ENCODE assay signal across 16 cellular contexts in genomic region chr10:23364378-23364777, GRCh38. TPM values are rescaled to one million over a fixed set of nuclear protein-coding genes. Genes with fewer than 3 reads are reported as not detected.
A peak's percentile ranks its signal among the peaks of the same experiment; 100 is the strongest.
DNase-seq lines count a peak whose midpoint lies in the region; ATAC-seq, FAIRE-seq and TF ChIP-seq lines count a peak whose summit lies in the region.
"Had no signal": no experiment of that assay in that cellular context is flagged by ENCODE, and none has a peak within 500 bp of the region (broad histone marks: within the 10 kb centered on the region; RNA-seq: fewer than 3 reads in every experiment).

No MANE protein-coding gene starts in this region.

- TF ChIP-seq CTCF in chondrocyte (IDR thresholded peaks at IDR 0.05), result no peak

- no peak overlapping the region for H3K4me3 ChIP-seq in effector memory CD4-positive, alpha-beta T cell (ENCODE audit: insufficient read depth, low read depth, low read length, poor library complexity, severe bottlenecking)
- H3K4me3 ChIP-seq: left ventricle myocardium inferior, SJSA1, upper lobe of left lung had no signal

- peak overlapping the region; percentile 63 for H3K27ac ChIP-seq in effector memory CD4-positive, alpha-beta T cell (ENCODE audit: insufficient read depth, low read length, poor library complexity, severe bottlenecking)
- H3K27ac ChIP-seq: C4-2B, left ventricle myocardium inferior, SJSA1, upper lobe of left lung had no signal

- no peaks in the 10 kb centered on the region for H3K9me3 ChIP-seq in effector memory CD4-positive, alpha-beta T cell (ENCODE audit: control insufficient read depth, low read length)
- H3K9me3 ChIP-seq: left ventricle myocardium inferior, SJSA1, upper lobe of left lung had no signal

- H3K36me3 Mint-ChIP-seq in T-cell (no peaks in the 10 kb centered on the region), chondrocyte (ENCODE audit: low read depth) (no peaks in the 10 kb centered on the region)
- H3K36me3 Mint-ChIP-seq: brain, IgD-negative memory B cell had no signal

- FAIRE-seq in GM19239 (lab: Jason Lieb, UNC), result peak; percentile 21

- POLR2A ChIA-PET in T-cell (lab: Charles Lee), result no interaction called here

- no peaks in the 10 kb centered on the region for H3K27me3 Mint-ChIP-seq in T-cell
- peaks cover 3% of the 10 kb centered on the region for H3K27me3 Mint-ChIP-seq in chondrocyte (ENCODE audit: low read depth)

- H3K4me1 Mint-ChIP-seq in T-cell (peaks cover 59 to 63% (median 62%) of the 10 kb centered on the region in 3 donors), chondrocyte (ENCODE audit: low read depth) (no peaks in the 10 kb centered on the region)

- H3K4me3 Mint-ChIP-seq in T-cell, result peak overlapping the region in 2 of 3 donors; percentile 65 to 73
- H3K4me3 Mint-ChIP-seq in chondrocyte (ENCODE audit: unreplicated experiment), result no peak overlapping the region
- H3K4me3 Mint-ChIP-seq: brain, nephron progenitor cell had no signal

- peak overlapping the region; percentile 72 to 93 for H3K27ac Mint-ChIP-seq in T-cell
- H3K27ac Mint-ChIP-seq in chondrocyte (ENCODE audit: unreplicated experiment), result no peak overlapping the region
- H3K27ac Mint-ChIP-seq: brain, IgD-negative memory B cell, nephron progenitor cell had no signal

- CTCF ChIA-PET in T-cell (lab: Charles Lee), result interaction anchor here (0.6 kb wide), 2 partner anchors 13 to 270 kb away, joined by 3 read pairs; no protein-coding TSS in a partner anchor

- H3K9me3 Mint-ChIP-seq in T-cell, result no peaks in the 10 kb centered on the region
- no peaks in the 10 kb centered on the region for H3K9me3 Mint-ChIP-seq in chondrocyte (ENCODE audit: low read depth)
- H3K9me3 Mint-ChIP-seq: IgD-negative memory B cell, nephron progenitor cell had no signal

- peaks cover 36% of the 10 kb centered on the region for H3K4me1 ChIP-seq in effector memory CD4-positive, alpha-beta T cell (ENCODE audit: control insufficient read depth, insufficient read depth, low read length, poor library complexity, severe bottlenecking)
- H3K4me1 ChIP-seq: SJSA1, upper lobe of left lung had no signal

- H3K36me3 ChIP-seq in effector memory CD4-positive, alpha-beta T cell (ENCODE audit: control insufficient read depth, insufficient read depth, low read length), result no peaks in the 10 kb centered on the region
- H3K36me3 ChIP-seq: left ventricle myocardium inferior, SJSA1, upper lobe of left lung had no signal

- H3K27me3 ChIP-seq in effector memory CD4-positive, alpha-beta T cell (replicated peaks; ENCODE audit: control insufficient read depth, insufficient read depth, low read length, poor library complexity, severe bottlenecking), result no peaks in the 10 kb centered on the region
- H3K27me3 ChIP-seq: SJSA1, upper lobe of left lung had no signal

- DNase-seq in DMS53 treated with DMSO at 0.1 percent for 48 hours (lab: John Stamatoyannopoulos, UW; ENCODE audit: unreplicated experiment), result peak; percentile 42
- DNase-seq in GM19239 (ENCODE audit: insufficient read length, low spot score), result no peak
- no peak for DNase-seq in T-cell
- no peak for DNase-seq in effector memory CD4-positive, alpha-beta T cell
- no peak for DNase-seq in chondrocyte (ENCODE audit: low spot score)
- DNase-seq in C1 segment of cervical spinal cord (lab: John Stamatoyannopoulos, UW), result no peak
- DNase-seq: left ventricle myocardium inferior, NCI-H1092 treated with DMSO at 0.1 percent for 48 hours, NCI-H345, nephron progenitor cell, upper lobe of left lung had no signal

- ATAC-seq in T-cell (replicated peaks in 1 of 4) (no peak), HG02763 (IDR thresholded peaks at IDR 0.05; ENCODE audit: unreplicated experiment) (no peak)

RNA-seq across cellular contexts. Expression of gene C10orf67, which starts 19.8 kb away (rescaled TPM):
- under 1 TPM in 1 of 5 donors, not detected in 4; 0.13 TPM for total RNA-seq in T-cell
- not detected in 3 replicates for total RNA-seq in chondrocyte
- total RNA-seq: SJSA1 had no signal
